Comparison of ENCODE assay signal across 8 cellular contexts in genomic region chr9:33160446-33160845, GRCh38. TPM values are rescaled to one million over a fixed set of nuclear protein-coding genes. Genes with fewer than 3 reads are reported as not detected.
DNase-seq lines count a peak whose midpoint lies in the region; ATAC-seq and TF ChIP-seq lines count a peak whose summit lies in the region.
"Not testable (repeated sequence)": the region's sequence is repeated elsewhere in the genome, so short reads cannot be mapped to it uniquely, and the experiment has no call there.

No MANE protein-coding gene starts in this region.

- not testable (repeated sequence) for H3K9me3 Mint-ChIP-seq in IgD-negative memory B cell; activated naive CD8-positive, alpha-beta T cell treated with anti-CD3 and anti-CD28 coated beads, Interleukin-2, amount 50 U/mL, for 24 hours

- H3K27me3 Mint-ChIP-seq in IgD-negative memory B cell; activated naive CD8-positive, alpha-beta T cell treated with anti-CD3 and anti-CD28 coated beads, Interleukin-2, amount 50 U/mL, for 24 hours: not testable (repeated sequence)

- intact Hi-C loops in right lobe of liver (cut with DNase I), result loop anchor here in 1 of 2 donors (10.0 kb wide), 1 partner anchor 76 kb away; no protein-coding TSS in a partner anchor

- DNase-seq in activated naive CD8-positive, alpha-beta T cell treated with anti-CD3 and anti-CD28 coated beads, Interleukin-2, amount 50 U/mL, for 24 hours; epithelial cell of prostate (ENCODE audit: low read depth, low spot score); right lobe of liver; substantia nigra (lab: John Stamatoyannopoulos, UW): not testable (repeated sequence)

- peaks cover 89% of the 10 kb centered on the region for H3K4me1 ChIP-seq in BLaER1
- peaks cover 2 to 79% (median 34%) of the 10 kb centered on the region in 4 donors for H3K4me1 ChIP-seq in right lobe of liver
- H3K4me1 ChIP-seq in parathyroid adenoma, result peaks cover 37% of the 10 kb centered on the region

- H3K4me2 ChIP-seq in BLaER1 (peak overlapping the region; percentile 97), parathyroid adenoma (ENCODE audit: low read length) (peak overlapping the region; percentile 63)

- H3K4me3 Mint-ChIP-seq in IgD-negative memory B cell, result peak overlapping the region; percentile 80 to 91 (median 90)
- H3K4me3 Mint-ChIP-seq in activated naive CD8-positive, alpha-beta T cell treated with anti-CD3 and anti-CD28 coated beads, Interleukin-2, amount 50 U/mL, for 24 hours, result peak overlapping the region; percentile 47

- not testable (repeated sequence) for H3K9me3 ChIP-seq in BLaER1; right lobe of liver; parathyroid adenoma (ENCODE audit: control insufficient read depth, low read length)

- not testable (repeated sequence) for H3K36me3 Mint-ChIP-seq in IgD-negative memory B cell
- peaks cover 12% of the 10 kb centered on the region for H3K36me3 Mint-ChIP-seq in activated naive CD8-positive, alpha-beta T cell treated with anti-CD3 and anti-CD28 coated beads, Interleukin-2, amount 50 U/mL, for 24 hours (ENCODE audit: low read depth)

- H3K36me3 ChIP-seq in BLaER1; right lobe of liver; parathyroid adenoma (ENCODE audit: control insufficient read depth, insufficient read depth, low read length): not testable (repeated sequence)

- not testable (repeated sequence) for H2AFZ ChIP-seq in parathyroid adenoma

- WGBS in right lobe of liver (ENCODE audit: insufficient coverage, low coverage, low lambda C conversion rate, missing lambda C conversion rate), result 75% methylated on average over 8 of the region's 9 CpGs

- not testable (repeated sequence) for TF ChIP-seq CTCF in WI38 (IDR thresholded peaks at IDR 0.05; ENCODE audit: low read depth, low read length); right lobe of liver (IDR thresholded peaks at IDR 0.05); parathyroid adenoma (IDR thresholded peaks at IDR 0.05)

- peaks cover 21% of the 10 kb centered on the region for H3K79me2 ChIP-seq in parathyroid adenoma

- not testable (repeated sequence) for H3K27me3 ChIP-seq in BLaER1; right lobe of liver; parathyroid adenoma (ENCODE audit: control insufficient read depth, insufficient read depth, low read length)

- not testable (repeated sequence) for TF ChIP-seq POLR2A in right lobe of liver (IDR thresholded peaks at IDR 0.05)

- H3K27ac ChIP-seq in BLaER1 (peak overlapping the region; percentile 67; the same call in 1 of the 2 replicates), epithelial cell of prostate (peak overlapping the region; percentile 98), right lobe of liver (peak overlapping the region; percentile 98 to 99 (median 99)), parathyroid adenoma (peak overlapping the region; percentile 95), substantia nigra (ENCODE audit: low read depth, low read length, poor library complexity, severe bottlenecking) (peak overlapping the region; percentile 5)

- peak overlapping the region; percentile 92 to 99 (median 97) for H3K27ac Mint-ChIP-seq in IgD-negative memory B cell
- H3K27ac Mint-ChIP-seq in activated naive CD8-positive, alpha-beta T cell treated with anti-CD3 and anti-CD28 coated beads, Interleukin-2, amount 50 U/mL, for 24 hours, result peak overlapping the region; percentile 90

- H4K20me1 ChIP-seq in BLaER1, result peaks cover 63% of the 10 kb centered on the region

- peak overlapping the region; percentile 46; the same call in 1 of the 2 replicates for H3K9ac ChIP-seq in BLaER1
- not testable (repeated sequence) for H3K9ac ChIP-seq in parathyroid adenoma

- H3K4me3 ChIP-seq in BLaER1 (0 out of 2 replicates have a peak overlapping the region, but pooled peaks have one; percentile 6), WI38 (ENCODE audit: low read depth, low read length) (peak overlapping the region; percentile 3; the same call in 1 of the 2 replicates)
- H3K4me3 ChIP-seq in right lobe of liver; parathyroid adenoma (ENCODE audit: low read depth, low read length): not testable (repeated sequence)

- ATAC-seq in activated naive CD8-positive, alpha-beta T cell treated with anti-CD3 and anti-CD28 coated beads, Interleukin-2, amount 50 U/mL, for 24 hours; right lobe of liver: not testable (repeated sequence)

- peaks cover 55 to 78% (median 69%) of the 10 kb centered on the region in 3 donors for H3K4me1 Mint-ChIP-seq in IgD-negative memory B cell
- peaks cover 93% of the 10 kb centered on the region for H3K4me1 Mint-ChIP-seq in activated naive CD8-positive, alpha-beta T cell treated with anti-CD3 and anti-CD28 coated beads, Interleukin-2, amount 50 U/mL, for 24 hours

RNA-seq across cellular contexts. Expression of gene B4GALT1, which starts 6.7 kb away (rescaled TPM):
- 55.1 TPM for polyA plus RNA-seq in IgD-negative memory B cell
- 100 to 1,000 TPM in 1 of 6 experiments, 10 to 100 TPM in 5; 48.5 to 145 (median 79.5) TPM for total RNA-seq in right lobe of liver

Comparison
In these comparisons a context has a peak if more than half of its experiments do, and no peak if none do; other contexts are left out.
1. H3K27ac ChIP-seq: peak in every context shown above with its lines; median percentile 99 in right lobe of liver; 98 in epithelial cell of prostate; 95 in parathyroid adenoma; 67 in BLaER1; 5 in substantia nigra.